25 cellular contexts compared by ENCODE assay signal in the genomic region with DNA sequence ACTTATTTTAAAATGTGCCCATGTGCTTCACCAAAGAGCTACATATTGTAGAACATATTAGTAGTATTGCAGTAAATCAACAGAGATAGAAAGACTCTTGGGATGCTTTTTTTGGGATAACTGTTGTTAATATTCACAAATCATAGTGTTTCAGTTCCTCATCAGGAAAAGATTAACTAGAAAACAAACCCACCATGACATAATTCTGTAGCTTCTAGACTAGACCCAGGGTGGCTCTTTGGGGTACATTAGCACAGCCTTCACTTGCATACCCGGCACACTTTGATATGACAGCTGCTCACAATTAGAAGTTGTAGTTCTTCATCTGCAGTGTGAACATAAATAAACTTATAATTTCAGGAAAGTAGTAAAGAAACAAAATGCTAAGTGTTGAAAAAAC.
"Had no signal": no experiment of that assay in that cellular context is flagged by ENCODE, and none has a peak within 500 bp of the region (broad histone marks: within the 10 kb centered on the region; RNA-seq: fewer than 3 reads in every experiment).

No MANE protein-coding gene starts in this region.

- H2AFZ ChIP-seq: parathyroid adenoma had no signal

- H3K4me3 ChIP-seq: esophagus muscularis mucosa, lower lobe of right lung, psoas muscle, sigmoid colon, thoracic aorta, uterus had no signal

- FAIRE-seq: bronchial epithelial cell had no signal

- ATAC-seq: activated CD4-positive, alpha-beta T cell treated with anti-CD3 and anti-CD28 coated beads for 36 hours; activated T-cell treated with anti-CD3 and anti-CD28 coated beads, Interleukin-2, amount 50 U/mL, for 72 hours; left lobe of liver; lower lobe of right lung; naive thymus-derived CD8-positive, alpha-beta T cell; psoas muscle; stimulated activated effector memory CD8-positive, alpha-beta T cell treated with anti-CD3 and anti-CD28 coated beads, Interleukin-12 subunit alpha, Interleukin-12 subunit beta, amount 100 ng/mL, for 72 hours had no signal

- H3K27ac ChIP-seq: esophagus muscularis mucosa, lower lobe of right lung, parathyroid adenoma, psoas muscle, sigmoid colon, thoracic aorta, uterus had no signal

- H3K4me1 ChIP-seq: esophagus muscularis mucosa, lower lobe of right lung, uterus had no signal

- H3K9me3 ChIP-seq: esophagus muscularis mucosa, lower lobe of right lung, psoas muscle, sigmoid colon, thoracic aorta, uterus had no signal

- H3K36me3 ChIP-seq: thoracic aorta, uterus had no signal

- DNase-seq: activated CD4-positive, alpha-beta T cell treated with anti-CD3 and anti-CD28 coated beads for 36 hours; activated CD4-positive, alpha-beta T cell treated with anti-CD3 and anti-CD28 coated beads, Interleukin-2, amount 50 U/mL, for 4 hours; activated CD4-positive, CD25-positive, alpha-beta regulatory T cell; activated effector memory CD4-positive, alpha-beta T cell treated with Interleukin-2 at 50 U/mL for 16 hours; activated naive CD4-positive, alpha-beta T cell treated with Interleukin-2 at 50 U/mL for 16 hours; activated T-cell treated with anti-CD3 and anti-CD28 coated beads for 4 hours; activated T-cell treated with anti-CD3 and anti-CD28 coated beads, Interleukin-2, amount 50 U/mL, for 72 hours; anterior cingulate cortex; kidney glomerular epithelial cell; lower lobe of right lung; mesenchymal stem cell; naive thymus-derived CD8-positive, alpha-beta T cell; nucleus accumbens; psoas muscle; sigmoid colon; small intestine; stimulated activated CD4-positive, alpha-beta T cell treated with anti-CD3 and anti-CD28 coated beads, Interleukin-4, amount 100 ng/mL, for 24 hours; trophoblast cell; uterus had no signal
